23 cellular contexts compared by ENCODE assay signal in the genomic region with DNA sequence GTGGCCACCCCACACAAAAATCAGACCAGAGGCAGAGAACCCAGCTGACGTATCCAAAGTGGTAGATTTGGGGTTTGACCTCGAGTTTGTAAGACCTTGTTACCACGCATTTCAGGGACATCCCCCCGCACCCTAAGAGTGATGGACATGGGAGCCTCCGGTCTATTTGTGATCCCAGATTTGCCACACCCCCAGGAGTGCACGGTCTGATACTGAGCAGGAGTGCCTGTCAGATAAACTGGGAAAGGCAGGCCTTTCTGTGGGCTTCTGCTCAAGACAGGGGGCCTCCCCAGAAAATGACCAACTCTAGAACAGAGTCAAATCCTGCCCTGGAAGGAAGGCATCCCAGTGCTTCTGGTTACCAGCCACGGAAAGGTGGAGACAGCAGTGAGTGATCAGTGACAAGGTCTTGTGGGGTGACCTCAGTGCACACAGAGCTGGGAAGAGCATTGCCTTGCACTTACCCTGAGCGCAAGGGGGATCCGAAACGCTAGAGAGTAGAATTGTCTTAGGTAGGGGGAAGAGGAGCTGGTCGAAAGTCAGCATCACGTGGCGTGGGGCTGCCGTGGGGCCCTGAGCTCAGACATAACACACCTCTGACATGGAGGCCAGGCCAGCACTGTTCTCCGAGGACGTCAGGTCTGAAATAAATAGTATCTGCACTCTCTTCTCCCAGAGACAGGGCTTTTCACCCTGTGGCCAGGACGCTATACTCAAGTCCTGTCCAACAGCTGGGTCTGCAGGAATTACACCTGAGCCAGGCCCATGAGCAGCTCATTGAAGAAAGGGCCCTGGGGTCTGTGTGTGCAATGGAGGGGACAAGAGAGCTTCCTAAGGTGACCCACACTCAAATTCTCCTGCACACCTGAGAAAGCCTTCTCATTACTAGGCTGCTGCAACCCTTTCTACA.
"Had no signal": no experiment of that assay in that cellular context is flagged by ENCODE, and none has a peak within 500 bp of the region (broad histone marks: within the 10 kb centered on the region; RNA-seq: fewer than 3 reads in every experiment).

No MANE protein-coding gene starts in this region.

- H3K4me2 ChIP-seq: SK-N-SH, smooth muscle cell had no signal

- H3K27me3 ChIP-seq: foreskin keratinocyte, upper lobe of right lung had no signal

- H3K9me3 ChIP-seq: mucosa of descending colon, sigmoid colon, SK-N-SH, upper lobe of right lung had no signal

- H3K9ac ChIP-seq: SK-N-SH had no signal

- H3K4me3 ChIP-seq: mucosa of descending colon, sigmoid colon, smooth muscle cell, upper lobe of right lung had no signal

- H3K36me3 ChIP-seq: sigmoid colon, upper lobe of right lung had no signal

- DNase-seq: activated CD4-positive, alpha-beta T cell treated with anti-CD3 and anti-CD28 coated beads for 1 hour; activated CD4-positive, alpha-beta T cell treated with anti-CD3 and anti-CD28 coated beads, Interleukin-2, amount 50 U/mL, for 1 hour; activated CD8-positive, alpha-beta T cell treated with anti-CD3 and anti-CD28 coated beads, Interleukin-2, amount 10 ng/mL, durations not matched to agents 7 days and 5 days; activated naive CD4-positive, alpha-beta T cell treated with Interleukin-2 at 50 U/mL for 16 hours; activated naive CD8-positive, alpha-beta T cell treated with anti-CD3 and anti-CD28 coated beads for 36 hours; activated T-cell treated with anti-CD3 and anti-CD28 coated beads, Interleukin-2, amount 50 U/mL, for 24 hours; effector CD4-positive, alpha-beta T cell; erythroblast; foreskin keratinocyte; immature natural killer cell; kidney glomerular epithelial cell; mesenchymal stem cell; nephron progenitor cell; nucleus accumbens; sigmoid colon; SK-N-SH; stimulated activated CD4-positive, alpha-beta T cell treated with anti-CD3 and anti-CD28 coated beads, Interleukin-4, amount 100 ng/mL, for 1 hour; stimulated activated naive CD4-positive, alpha-beta T cell treated with Interleukin-2 at 50 U/mL for 16 hours; T-helper 2 cell; upper lobe of right lung had no signal

- H3K27ac ChIP-seq: foreskin keratinocyte, sigmoid colon, upper lobe of right lung had no signal

- ATAC-seq: activated CD8-positive, alpha-beta T cell treated with anti-CD3 and anti-CD28 coated beads, Interleukin-2, amount 10 ng/mL, durations not matched to agents 7 days and 5 days; activated T-helper 17 cell treated with anti-CD3 and anti-CD28 coated beads, Interleukin-2, amount 50 U/mL, for 72 hours; foreskin keratinocyte; mucosa of descending colon had no signal

- H3K4me1 ChIP-seq: foreskin keratinocyte, sigmoid colon, upper lobe of right lung had no signal
